In the genomic region with DNA sequence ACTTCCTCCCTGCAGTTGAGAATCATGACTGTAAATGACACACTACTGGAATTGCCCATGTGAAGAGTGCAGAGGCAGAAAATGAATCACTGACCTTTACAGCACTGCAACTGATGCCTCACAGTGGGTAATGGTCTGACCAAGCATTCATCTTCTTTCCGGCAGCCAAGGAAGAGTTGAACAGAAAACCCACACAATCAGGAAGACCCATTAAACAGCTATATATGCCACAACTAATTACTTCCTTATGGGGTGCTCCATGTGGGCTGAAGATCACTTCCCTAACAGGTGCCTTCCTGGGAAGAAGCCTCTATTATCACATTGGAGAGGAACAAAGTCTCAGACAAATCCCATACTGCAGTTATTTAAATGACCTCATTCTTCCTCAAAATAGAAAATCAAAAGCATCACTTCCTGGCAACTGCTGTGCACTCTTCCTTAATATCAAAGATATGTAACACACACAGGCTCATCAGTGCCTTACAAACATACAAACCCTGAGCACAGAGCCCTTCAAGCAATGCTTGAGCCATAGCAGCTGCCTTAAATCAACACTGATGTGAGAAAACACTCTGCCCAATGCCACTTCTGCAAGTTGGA, we compare ENCODE assay signal across 1 cellular context.
A peak's percentile ranks its signal among the peaks of the same experiment; 100 is the strongest.
TF ChIP-seq lines count a peak whose summit lies in the region.

No MANE protein-coding gene starts in this region.

TF ChIP-seq in GM12878, 131 proteins besides CTCF, POLR2A, EP300 and RAD21 (continued from another document and continues in another):
- TF ChIP-seq, protein P1, sequence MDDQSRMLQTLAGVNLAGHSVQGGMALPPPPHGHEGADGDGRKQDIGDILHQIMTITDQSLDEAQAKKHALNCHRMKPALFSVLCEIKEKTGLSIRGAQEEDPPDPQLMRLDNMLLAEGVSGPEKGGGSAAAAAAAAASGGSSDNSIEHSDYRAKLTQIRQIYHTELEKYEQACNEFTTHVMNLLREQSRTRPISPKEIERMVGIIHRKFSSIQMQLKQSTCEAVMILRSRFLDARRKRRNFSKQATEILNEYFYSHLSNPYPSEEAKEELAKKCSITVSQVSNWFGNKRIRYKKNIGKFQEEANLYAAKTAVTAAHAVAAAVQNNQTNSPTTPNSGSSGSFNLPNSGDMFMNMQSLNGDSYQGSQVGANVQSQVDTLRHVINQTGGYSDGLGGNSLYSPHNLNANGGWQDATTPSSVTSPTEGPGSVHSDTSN (IDR thresholded peaks at IDR 0.05; ENCODE audit: insufficient replicate concordance, low read depth, low read length) = no peak
- no peak for TF ChIP-seq RB1 (IDR thresholded peaks at IDR 0.05; ENCODE audit: borderline replicate concordance)
- TF ChIP-seq, protein P2, sequence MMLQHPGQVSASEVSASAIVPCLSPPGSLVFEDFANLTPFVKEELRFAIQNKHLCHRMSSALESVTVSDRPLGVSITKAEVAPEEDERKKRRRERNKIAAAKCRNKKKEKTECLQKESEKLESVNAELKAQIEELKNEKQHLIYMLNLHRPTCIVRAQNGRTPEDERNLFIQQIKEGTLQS (IDR thresholded peaks at IDR 0.05; ENCODE audit: borderline replicate concordance, extremely low read depth, low read depth, low read length) = no peak
- TF ChIP-seq ZZZ3 (IDR thresholded peaks at IDR 0.05; ENCODE audit: control insufficient read depth, insufficient read length, low read depth) = no peak
- TF ChIP-seq, protein P3, sequence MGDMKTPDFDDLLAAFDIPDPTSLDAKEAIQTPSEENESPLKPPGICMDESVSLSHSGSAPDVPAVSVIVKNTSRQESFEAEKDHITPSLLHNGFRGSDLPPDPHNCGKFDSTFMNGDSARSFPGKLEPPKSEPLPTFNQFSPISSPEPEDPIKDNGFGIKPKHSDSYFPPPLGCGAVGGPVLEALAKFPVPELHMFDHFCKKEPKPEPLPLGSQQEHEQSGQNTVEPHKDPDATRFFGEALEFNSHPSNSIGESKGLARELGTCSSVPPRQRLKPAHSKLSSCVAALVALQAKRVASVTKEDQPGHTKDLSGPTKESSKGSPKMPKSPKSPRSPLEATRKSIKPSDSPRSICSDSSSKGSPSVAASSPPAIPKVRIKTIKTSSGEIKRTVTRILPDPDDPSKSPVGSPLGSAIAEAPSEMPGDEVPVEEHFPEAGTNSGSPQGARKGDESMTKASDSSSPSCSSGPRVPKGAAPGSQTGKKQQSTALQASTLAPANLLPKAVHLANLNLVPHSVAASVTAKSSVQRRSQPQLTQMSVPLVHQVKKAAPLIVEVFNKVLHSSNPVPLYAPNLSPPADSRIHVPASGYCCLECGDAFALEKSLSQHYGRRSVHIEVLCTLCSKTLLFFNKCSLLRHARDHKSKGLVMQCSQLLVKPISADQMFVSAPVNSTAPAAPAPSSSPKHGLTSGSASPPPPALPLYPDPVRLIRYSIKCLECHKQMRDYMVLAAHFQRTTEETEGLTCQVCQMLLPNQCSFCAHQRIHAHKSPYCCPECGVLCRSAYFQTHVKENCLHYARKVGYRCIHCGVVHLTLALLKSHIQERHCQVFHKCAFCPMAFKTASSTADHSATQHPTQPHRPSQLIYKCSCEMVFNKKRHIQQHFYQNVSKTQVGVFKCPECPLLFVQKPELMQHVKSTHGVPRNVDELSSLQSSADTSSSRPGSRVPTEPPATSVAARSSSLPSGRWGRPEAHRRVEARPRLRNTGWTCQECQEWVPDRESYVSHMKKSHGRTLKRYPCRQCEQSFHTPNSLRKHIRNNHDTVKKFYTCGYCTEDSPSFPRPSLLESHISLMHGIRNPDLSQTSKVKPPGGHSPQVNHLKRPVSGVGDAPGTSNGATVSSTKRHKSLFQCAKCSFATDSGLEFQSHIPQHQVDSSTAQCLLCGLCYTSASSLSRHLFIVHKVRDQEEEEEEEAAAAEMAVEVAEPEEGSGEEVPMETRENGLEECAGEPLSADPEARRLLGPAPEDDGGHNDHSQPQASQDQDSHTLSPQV (IDR thresholded peaks at IDR 0.05) = no peak
- TF ChIP-seq, protein P4, sequence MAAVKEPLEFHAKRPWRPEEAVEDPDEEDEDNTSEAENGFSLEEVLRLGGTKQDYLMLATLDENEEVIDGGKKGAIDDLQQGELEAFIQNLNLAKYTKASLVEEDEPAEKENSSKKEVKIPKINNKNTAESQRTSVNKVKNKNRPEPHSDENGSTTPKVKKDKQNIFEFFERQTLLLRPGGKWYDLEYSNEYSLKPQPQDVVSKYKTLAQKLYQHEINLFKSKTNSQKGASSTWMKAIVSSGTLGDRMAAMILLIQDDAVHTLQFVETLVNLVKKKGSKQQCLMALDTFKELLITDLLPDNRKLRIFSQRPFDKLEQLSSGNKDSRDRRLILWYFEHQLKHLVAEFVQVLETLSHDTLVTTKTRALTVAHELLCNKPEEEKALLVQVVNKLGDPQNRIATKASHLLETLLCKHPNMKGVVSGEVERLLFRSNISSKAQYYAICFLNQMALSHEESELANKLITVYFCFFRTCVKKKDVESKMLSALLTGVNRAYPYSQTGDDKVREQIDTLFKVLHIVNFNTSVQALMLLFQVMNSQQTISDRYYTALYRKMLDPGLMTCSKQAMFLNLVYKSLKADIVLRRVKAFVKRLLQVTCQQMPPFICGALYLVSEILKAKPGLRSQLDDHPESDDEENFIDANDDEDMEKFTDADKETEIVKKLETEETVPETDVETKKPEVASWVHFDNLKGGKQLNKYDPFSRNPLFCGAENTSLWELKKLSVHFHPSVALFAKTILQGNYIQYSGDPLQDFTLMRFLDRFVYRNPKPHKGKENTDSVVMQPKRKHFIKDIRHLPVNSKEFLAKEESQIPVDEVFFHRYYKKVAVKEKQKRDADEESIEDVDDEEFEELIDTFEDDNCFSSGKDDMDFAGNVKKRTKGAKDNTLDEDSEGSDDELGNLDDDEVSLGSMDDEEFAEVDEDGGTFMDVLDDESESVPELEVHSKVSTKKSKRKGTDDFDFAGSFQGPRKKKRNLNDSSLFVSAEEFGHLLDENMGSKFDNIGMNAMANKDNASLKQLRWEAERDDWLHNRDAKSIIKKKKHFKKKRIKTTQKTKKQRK (IDR thresholded peaks at IDR 0.05; ENCODE audit: low read depth, low read length) = no peak
- TF ChIP-seq, protein P5, sequence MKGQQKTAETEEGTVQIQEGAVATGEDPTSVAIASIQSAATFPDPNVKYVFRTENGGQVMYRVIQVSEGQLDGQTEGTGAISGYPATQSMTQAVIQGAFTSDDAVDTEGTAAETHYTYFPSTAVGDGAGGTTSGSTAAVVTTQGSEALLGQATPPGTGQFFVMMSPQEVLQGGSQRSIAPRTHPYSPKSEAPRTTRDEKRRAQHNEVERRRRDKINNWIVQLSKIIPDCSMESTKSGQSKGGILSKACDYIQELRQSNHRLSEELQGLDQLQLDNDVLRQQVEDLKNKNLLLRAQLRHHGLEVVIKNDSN (IDR thresholded peaks at IDR 0.05; ENCODE audit: borderline replicate concordance, extremely low read length, insufficient read depth, low read depth, low read length) = no peak
- TF ChIP-seq NFYA (IDR thresholded peaks at IDR 0.05; ENCODE audit: borderline replicate concordance, low read depth, low read length) = no peak
- no peak for TF ChIP-seq SIN3A (IDR thresholded peaks at IDR 0.05; ENCODE audit: low read depth, low read length)
- peak; percentile 68; the same call in 1 of the 2 replicates for TF ChIP-seq ZBED1 (IDR thresholded peaks at IDR 0.05; ENCODE audit: borderline replicate concordance)
- no peak for TF ChIP-seq MYB (IDR thresholded peaks at IDR 0.05; ENCODE audit: borderline replicate concordance, low read depth, low read length)
- no peak for TF ChIP-seq ZNF217 (IDR thresholded peaks at IDR 0.05)
- no peak for TF ChIP-seq MXI1 (IDR thresholded peaks at IDR 0.05; ENCODE audit: low read depth, low read length)
- TF ChIP-seq IRF4 (IDR thresholded peaks at IDR 0.05; ENCODE audit: low read depth, low read length) = peak; percentile 61; the same call in 1 of the 2 replicates
- TF ChIP-seq SMAD5 (IDR thresholded peaks at IDR 0.05; ENCODE audit: low read depth) = no peak
- TF ChIP-seq MEF2B (IDR thresholded peaks at IDR 0.05; ENCODE audit: partially characterized antibody, poor library complexity, severe bottlenecking) = no peak
- TF ChIP-seq, protein P6, sequence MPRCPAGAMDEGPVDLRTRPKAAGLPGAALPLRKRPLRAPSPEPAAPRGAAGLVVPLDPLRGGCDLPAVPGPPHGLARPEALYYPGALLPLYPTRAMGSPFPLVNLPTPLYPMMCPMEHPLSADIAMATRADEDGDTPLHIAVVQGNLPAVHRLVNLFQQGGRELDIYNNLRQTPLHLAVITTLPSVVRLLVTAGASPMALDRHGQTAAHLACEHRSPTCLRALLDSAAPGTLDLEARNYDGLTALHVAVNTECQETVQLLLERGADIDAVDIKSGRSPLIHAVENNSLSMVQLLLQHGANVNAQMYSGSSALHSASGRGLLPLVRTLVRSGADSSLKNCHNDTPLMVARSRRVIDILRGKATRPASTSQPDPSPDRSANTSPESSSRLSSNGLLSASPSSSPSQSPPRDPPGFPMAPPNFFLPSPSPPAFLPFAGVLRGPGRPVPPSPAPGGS (IDR thresholded peaks at IDR 0.05; ENCODE audit: borderline replicate concordance, insufficient read depth, low read depth, low read length, poor library complexity, severe bottlenecking) = peak; percentile 37
- TF ChIP-seq NFXL1 (IDR thresholded peaks at IDR 0.05; ENCODE audit: borderline replicate concordance) = no peak
- no peak for TF ChIP-seq TCF7 (IDR thresholded peaks at IDR 0.05; ENCODE audit: borderline replicate concordance)
- no peak for TF ChIP-seq TCF12 (IDR thresholded peaks at IDR 0.05; ENCODE audit: low read depth, low read length)
- TF ChIP-seq TARDBP (IDR thresholded peaks at IDR 0.05; ENCODE audit: borderline replicate concordance) = no peak
- no peak for TF ChIP-seq JUND (IDR thresholded peaks at IDR 0.05; ENCODE audit: low read depth, low read length)
- TF ChIP-seq TCF3 (IDR thresholded peaks at IDR 0.05; ENCODE audit: borderline replicate concordance, insufficient read depth, low read depth, low read length) = 0 out of 2 replicates have a peak, but pooled peaks have one; percentile 46
- no peak for TF ChIP-seq SRF (IDR thresholded peaks at IDR 0.05; ENCODE audit: low read depth in 2 of 2, low read length in 2 of 2)
- no peak for TF ChIP-seq KLF5 (IDR thresholded peaks at IDR 0.05; ENCODE audit: partially characterized antibody)
- no peak for TF ChIP-seq SMC3 (IDR thresholded peaks at IDR 0.05; ENCODE audit: borderline replicate concordance, low read length)
- no peak for TF ChIP-seq CEBPB (IDR thresholded peaks at IDR 0.05; ENCODE audit: borderline replicate concordance in 1 of 2, low read depth in 2 of 2, low read length in 2 of 2)
- no peak for TF ChIP-seq GATAD2B (conservative IDR thresholded peaks at IDR 0.05; ENCODE audit: low read depth)
- no peak for TF ChIP-seq SIX5 (IDR thresholded peaks at IDR 0.05; ENCODE audit: low read depth, low read length, severe bottlenecking)
- no peak for TF ChIP-seq YBX1 (IDR thresholded peaks at IDR 0.05)
- TF ChIP-seq SPI1 (IDR thresholded peaks at IDR 0.05; ENCODE audit: borderline replicate concordance, insufficient read depth, low read depth, low read length) = 0 out of 2 replicates have a peak, but pooled peaks have one; percentile 19
- TF ChIP-seq ETV6 (conservative IDR thresholded peaks at IDR 0.05 in 1 of 2, IDR thresholded peaks at IDR 0.05 in 1 of 2; ENCODE audit: borderline replicate concordance in 1 of 2, low read depth in 1 of 2) = peak in 1 of 2 experiments; percentile 97; a peak in 2 of 4 replicates
- TF ChIP-seq, protein P7, sequence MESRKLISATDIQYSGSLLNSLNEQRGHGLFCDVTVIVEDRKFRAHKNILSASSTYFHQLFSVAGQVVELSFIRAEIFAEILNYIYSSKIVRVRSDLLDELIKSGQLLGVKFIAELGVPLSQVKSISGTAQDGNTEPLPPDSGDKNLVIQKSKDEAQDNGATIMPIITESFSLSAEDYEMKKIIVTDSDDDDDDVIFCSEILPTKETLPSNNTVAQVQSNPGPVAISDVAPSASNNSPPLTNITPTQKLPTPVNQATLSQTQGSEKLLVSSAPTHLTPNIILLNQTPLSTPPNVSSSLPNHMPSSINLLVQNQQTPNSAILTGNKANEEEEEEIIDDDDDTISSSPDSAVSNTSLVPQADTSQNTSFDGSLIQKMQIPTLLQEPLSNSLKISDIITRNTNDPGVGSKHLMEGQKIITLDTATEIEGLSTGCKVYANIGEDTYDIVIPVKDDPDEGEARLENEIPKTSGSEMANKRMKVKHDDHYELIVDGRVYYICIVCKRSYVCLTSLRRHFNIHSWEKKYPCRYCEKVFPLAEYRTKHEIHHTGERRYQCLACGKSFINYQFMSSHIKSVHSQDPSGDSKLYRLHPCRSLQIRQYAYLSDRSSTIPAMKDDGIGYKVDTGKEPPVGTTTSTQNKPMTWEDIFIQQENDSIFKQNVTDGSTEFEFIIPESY (IDR thresholded peaks at IDR 0.05) = no peak
- no peak for TF ChIP-seq NBN (IDR thresholded peaks at IDR 0.05)
- TF ChIP-seq, protein P8, sequence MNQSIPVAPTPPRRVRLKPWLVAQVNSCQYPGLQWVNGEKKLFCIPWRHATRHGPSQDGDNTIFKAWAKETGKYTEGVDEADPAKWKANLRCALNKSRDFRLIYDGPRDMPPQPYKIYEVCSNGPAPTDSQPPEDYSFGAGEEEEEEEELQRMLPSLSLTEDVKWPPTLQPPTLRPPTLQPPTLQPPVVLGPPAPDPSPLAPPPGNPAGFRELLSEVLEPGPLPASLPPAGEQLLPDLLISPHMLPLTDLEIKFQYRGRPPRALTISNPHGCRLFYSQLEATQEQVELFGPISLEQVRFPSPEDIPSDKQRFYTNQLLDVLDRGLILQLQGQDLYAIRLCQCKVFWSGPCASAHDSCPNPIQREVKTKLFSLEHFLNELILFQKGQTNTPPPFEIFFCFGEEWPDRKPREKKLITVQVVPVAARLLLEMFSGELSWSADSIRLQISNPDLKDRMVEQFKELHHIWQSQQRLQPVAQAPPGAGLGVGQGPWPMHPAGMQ (IDR thresholded peaks at IDR 0.05; ENCODE audit: borderline replicate concordance) = no peak
- TF ChIP-seq ZNF24 (IDR thresholded peaks at IDR 0.05) = no peak
- TF ChIP-seq NFIC (IDR thresholded peaks at IDR 0.05; ENCODE audit: low read depth, low read length) = peak; percentile 81
- no peak for TF ChIP-seq ZSCAN29 (IDR thresholded peaks at IDR 0.05)
- no peak for TF ChIP-seq PAX8 (IDR thresholded peaks at IDR 0.05)
- no peak for TF ChIP-seq SREBF1 (IDR thresholded peaks at IDR 0.05; ENCODE audit: low read length)
- no peak for TF ChIP-seq RBBP5 (conservative IDR thresholded peaks at IDR 0.05)
- 0 out of 2 replicates have a peak, but pooled peaks have one; percentile 24 for TF ChIP-seq ATF7 (IDR thresholded peaks at IDR 0.05; ENCODE audit: low read depth)
- TF ChIP-seq PML (IDR thresholded peaks at IDR 0.05; ENCODE audit: low read length) = no peak; the same call in 1 of the 2 replicates
- TF ChIP-seq, protein P9, sequence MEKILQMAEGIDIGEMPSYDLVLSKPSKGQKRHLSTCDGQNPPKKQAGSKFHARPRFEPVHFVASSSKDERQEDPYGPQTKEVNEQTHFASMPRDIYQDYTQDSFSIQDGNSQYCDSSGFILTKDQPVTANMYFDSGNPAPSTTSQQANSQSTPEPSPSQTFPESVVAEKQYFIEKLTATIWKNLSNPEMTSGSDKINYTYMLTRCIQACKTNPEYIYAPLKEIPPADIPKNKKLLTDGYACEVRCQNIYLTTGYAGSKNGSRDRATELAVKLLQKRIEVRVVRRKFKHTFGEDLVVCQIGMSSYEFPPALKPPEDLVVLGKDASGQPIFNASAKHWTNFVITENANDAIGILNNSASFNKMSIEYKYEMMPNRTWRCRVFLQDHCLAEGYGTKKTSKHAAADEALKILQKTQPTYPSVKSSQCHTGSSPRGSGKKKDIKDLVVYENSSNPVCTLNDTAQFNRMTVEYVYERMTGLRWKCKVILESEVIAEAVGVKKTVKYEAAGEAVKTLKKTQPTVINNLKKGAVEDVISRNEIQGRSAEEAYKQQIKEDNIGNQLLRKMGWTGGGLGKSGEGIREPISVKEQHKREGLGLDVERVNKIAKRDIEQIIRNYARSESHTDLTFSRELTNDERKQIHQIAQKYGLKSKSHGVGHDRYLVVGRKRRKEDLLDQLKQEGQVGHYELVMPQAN (conservative IDR thresholded peaks at IDR 0.05) = no peak
- 0 out of 2 replicates have a peak, but pooled peaks have one; percentile 44 for TF ChIP-seq BCL11A (IDR thresholded peaks at IDR 0.05; ENCODE audit: low read depth, low read length)
- TF ChIP-seq IKZF1 (conservative IDR thresholded peaks at IDR 0.05) = no peak
